In genomic region chr10:78913219-78914059, GRCh38 we compare ENCODE assay signal across 1 cellular context.
TF ChIP-seq lines count a peak whose summit lies in the region.

No MANE protein-coding gene starts in this region.

TF ChIP-seq in IMR-90, 13 proteins besides CTCF, POLR2A, EP300 and RAD21 (continued from another document):
- TF ChIP-seq ELK1 (IDR thresholded peaks at IDR 0.05; ENCODE audit: borderline replicate concordance, low read depth, low read length) (no peak), CHD1 (IDR thresholded peaks at IDR 0.05; ENCODE audit: low read depth, low read length) (no peak), CEBPB (IDR thresholded peaks at IDR 0.05; ENCODE audit: low read depth, low read length) (no peak)
